Comparison of ENCODE assay signal across 16 cellular contexts in the genomic region with DNA sequence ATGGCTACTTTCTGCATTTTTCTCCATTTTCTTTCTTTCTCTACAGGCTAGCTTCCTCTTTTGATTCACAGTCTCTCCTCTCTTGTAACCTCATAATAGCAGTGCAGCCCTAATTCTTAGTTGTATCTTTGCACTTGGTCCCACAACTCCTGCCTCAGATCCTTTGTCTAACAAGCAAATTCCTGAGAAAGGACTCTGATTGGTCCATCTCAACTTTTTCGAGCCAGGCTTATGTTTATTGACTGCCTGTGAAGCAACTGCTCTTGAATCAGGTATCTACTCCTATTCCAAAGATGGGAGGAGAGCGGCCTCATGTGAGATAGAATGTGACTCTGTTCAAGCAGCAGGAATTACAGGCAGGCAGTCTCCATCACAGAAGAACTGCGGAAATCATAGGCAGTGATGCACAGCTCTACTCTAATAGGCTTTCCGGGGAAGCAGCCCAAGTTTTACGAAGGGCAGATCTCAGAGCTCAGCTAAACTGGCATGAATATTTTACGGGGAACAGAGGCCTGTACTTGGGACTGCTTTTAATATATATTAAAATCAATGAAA.
"Had no signal": no experiment of that assay in that cellular context is flagged by ENCODE, and none has a peak within 500 bp of the region (broad histone marks: within the 10 kb centered on the region; RNA-seq: fewer than 3 reads in every experiment).

No MANE protein-coding gene starts in this region.

- ATAC-seq: activated CD8-positive, alpha-beta T cell treated with anti-CD3 and anti-CD28 coated beads for 36 hours; activated naive CD4-positive, alpha-beta T cell treated with anti-CD3 and anti-CD28 coated beads, Interleukin-2, amount 50 U/mL, for 72 hours; activated T-cell treated with anti-CD3 and anti-CD28 coated beads, Interleukin-2, amount 50 U/mL, for 4 hours; esophagus mucosa; psoas muscle; right lobe of liver; stimulated activated naive CD8-positive, alpha-beta T cell treated with anti-CD3 and anti-CD28 coated beads, Interleukin-15, amount 100 ng/mL, for 72 hours; upper lobe of right lung had no signal

- H3K4me3 Mint-ChIP-seq: activated B cell treated with CpG ODN at 0.5 μM for 24 hours; activated CD8-positive, alpha-beta T cell treated with anti-CD3 and anti-CD28 coated beads for 36 hours; activated T-cell treated with anti-CD3 and anti-CD28 coated beads, Interleukin-2, amount 50 U/mL, for 4 hours; nephron; stimulated activated naive CD8-positive, alpha-beta T cell treated with anti-CD3 and anti-CD28 coated beads, Interleukin-15, amount 100 ng/mL, for 72 hours; T-helper 1 cell treated with Interleukin-12 subunit alpha and Interleukin-12 subunit beta and Interleukin-4 antibody, amounts not matched to agents 30 μg/mL and 1 μg/mL, for 36 hours had no signal

- H3K27ac Mint-ChIP-seq: activated B cell treated with CpG ODN at 0.5 μM for 24 hours; activated CD8-positive, alpha-beta T cell treated with anti-CD3 and anti-CD28 coated beads for 36 hours; activated naive CD4-positive, alpha-beta T cell treated with anti-CD3 and anti-CD28 coated beads, Interleukin-2, amount 50 U/mL, for 72 hours; nephron; stimulated activated naive CD8-positive, alpha-beta T cell treated with anti-CD3 and anti-CD28 coated beads, Interleukin-15, amount 100 ng/mL, for 72 hours; T-helper 1 cell treated with Interleukin-12 subunit alpha and Interleukin-12 subunit beta and Interleukin-4 antibody, amounts not matched to agents 30 μg/mL and 1 μg/mL, for 36 hours had no signal

- H3K9me3 Mint-ChIP-seq: activated B cell treated with CpG ODN at 0.5 μM for 24 hours; activated CD8-positive, alpha-beta T cell treated with anti-CD3 and anti-CD28 coated beads for 36 hours; activated naive CD4-positive, alpha-beta T cell treated with anti-CD3 and anti-CD28 coated beads, Interleukin-2, amount 50 U/mL, for 72 hours; activated T-cell treated with anti-CD3 and anti-CD28 coated beads, Interleukin-2, amount 50 U/mL, for 4 hours; nephron; stimulated activated naive CD8-positive, alpha-beta T cell treated with anti-CD3 and anti-CD28 coated beads, Interleukin-15, amount 100 ng/mL, for 72 hours; T-helper 1 cell treated with Interleukin-12 subunit alpha and Interleukin-12 subunit beta and Interleukin-4 antibody, amounts not matched to agents 30 μg/mL and 1 μg/mL, for 36 hours had no signal

- DNase-seq: activated B cell treated with CpG ODN at 0.5 μM for 24 hours; activated CD4-positive, alpha-beta T cell treated with anti-CD3 and anti-CD28 coated beads for 48 hours; activated CD8-positive, alpha-beta T cell treated with anti-CD3 and anti-CD28 coated beads for 36 hours; activated gamma-delta T cell; activated T-cell treated with anti-CD3 and anti-CD28 coated beads, Interleukin-2, amount 50 U/mL, for 4 hours; colonic mucosa; mesenchymal stem cell; psoas muscle; right lobe of liver; stimulated activated naive CD8-positive, alpha-beta T cell treated with anti-CD3 and anti-CD28 coated beads, Interleukin-15, amount 100 ng/mL, for 72 hours; testis; upper lobe of right lung had no signal

- H3K4me1 Mint-ChIP-seq: activated B cell treated with CpG ODN at 0.5 μM for 24 hours; nephron; stimulated activated naive CD8-positive, alpha-beta T cell treated with anti-CD3 and anti-CD28 coated beads, Interleukin-15, amount 100 ng/mL, for 72 hours had no signal

- H3K36me3 Mint-ChIP-seq: activated naive CD4-positive, alpha-beta T cell treated with anti-CD3 and anti-CD28 coated beads, Interleukin-2, amount 50 U/mL, for 72 hours had no signal

- H3K27me3 Mint-ChIP-seq: activated B cell treated with CpG ODN at 0.5 μM for 24 hours had no signal
